ENCODE assay signal across 8 cellular contexts in genomic region chr6:44387346-44388134, GRCh38. TPM values are rescaled to one million over a fixed set of nuclear protein-coding genes. Genes with fewer than 3 reads are reported as not detected.
DNase-seq lines count a peak whose midpoint lies in the region; ATAC-seq, FAIRE-seq and TF ChIP-seq lines count a peak whose summit lies in the region.

TSS of gene CDC5L (plus strand) at chr6:44387706. CDS start at chr6:44387824, 118 bp downstream.

- H3K4me1 ChIP-seq in right atrium auricular region (peaks cover 0 to 31% of the 10 kb centered on the region in 2 donors), psoas muscle (peaks cover 30% of the 10 kb centered on the region)

- no peak for FAIRE-seq in urothelium cell line (lab: Jason Lieb, UNC)

- H3K4me3 ChIP-seq in right atrium auricular region (peak within 1 kb of the TSS; percentile 84 to 92), psoas muscle (peak within 1 kb of the TSS; percentile 99)

- ATAC-seq in GM18498 (IDR thresholded peaks at IDR 0.05; ENCODE audit: unreplicated experiment) (peak; percentile 92), HG02938 (IDR thresholded peaks at IDR 0.05; ENCODE audit: unreplicated experiment) (peak; percentile 90), psoas muscle (peak; percentile 86 to 91 (median 90))

- intact Hi-C loops in T-helper 2 cell treated with Interferon-gamma antibody and Interleukin-4, amounts not matched to agents 100 ng/mL and 5 ng/mL, for 36 hours (cut with micrococcal nuclease), result loop anchor here (1.0 to 5.0 kb wide), 3 partner anchors 75 to 1624 kb away; partner anchors contain the start of genes AARS2 and NFKBIE
- intact Hi-C loops in psoas muscle (cut with DNase I), result no loop called here

- DNase-seq in NCI-H187 treated with DMSO at 0.1 percent for 48 hours (lab: John Stamatoyannopoulos, UW), result peak; percentile 96
- peak; percentile 70 to 97 (median 91) for DNase-seq in anterior cingulate cortex (lab: John Stamatoyannopoulos, UW)
- DNase-seq in right atrium auricular region (ENCODE audit: low spot score), result peak; percentile 98
- DNase-seq in psoas muscle, result peak; percentile 92 to 95
- DNase-seq in urothelium cell line (ENCODE audit: low spot score), result peak; percentile 99

- H3K36me3 ChIP-seq in right atrium auricular region (peaks cover 17% of the 10 kb centered on the region), psoas muscle (ENCODE audit: insufficient read depth in 1 of 2, low read depth in 1 of 2) (peaks cover 5 to 26% of the 10 kb centered on the region in 2 donors)

- peak within 1 kb of the TSS; percentile 98 to 99 for H3K27ac ChIP-seq in right atrium auricular region
- H3K27ac ChIP-seq in psoas muscle, result peak within 1 kb of the TSS; percentile 89

- WGBS in psoas muscle, 3 donors, result 0% methylated on average over 39 to 56 of the region's 56 CpGs

- H3K9me3 ChIP-seq in right atrium auricular region (no peaks in the 10 kb centered on the region), psoas muscle (no peaks in the 10 kb centered on the region)

- H3K27me3 ChIP-seq in right atrium auricular region (no peaks in the 10 kb centered on the region), psoas muscle (ENCODE audit: insufficient read depth in 3 of 3, low read length in 2 of 3) (no peaks in the 10 kb centered on the region)

- no peak for TF ChIP-seq CTCF in right atrium auricular region (IDR thresholded peaks at IDR 0.05)
- no peak for TF ChIP-seq CTCF in psoas muscle (IDR thresholded peaks at IDR 0.05)

RNA-seq across cellular contexts. Expression of gene CDC5L, which starts in this region (rescaled TPM):
- total RNA-seq in T-helper 2 cell treated with Interferon-gamma antibody and Interleukin-4, amounts not matched to agents 100 ng/mL and 5 ng/mL, for 36 hours, result 27.1 and 27.3 TPM in 2 replicates
- total RNA-seq in right atrium auricular region (10 to 100 TPM; 16.4 to 16.5 TPM), psoas muscle (10 to 100 TPM; 27.4 to 33.3 (median 30.2) TPM)
- 10 to 100 TPM; 10.9 to 21.0 (median 11.6) TPM for polyA plus RNA-seq in psoas muscle

Comparison
In these comparisons a context has a peak if more than half of its experiments do, and no peak if none do; other contexts are left out.
1. Peak in every context shown above with its lines: DNase-seq, ATAC-seq, H3K4me3 ChIP-seq and H3K27ac ChIP-seq.